ENCODE assay signal across 19 cellular contexts in the genomic region with DNA sequence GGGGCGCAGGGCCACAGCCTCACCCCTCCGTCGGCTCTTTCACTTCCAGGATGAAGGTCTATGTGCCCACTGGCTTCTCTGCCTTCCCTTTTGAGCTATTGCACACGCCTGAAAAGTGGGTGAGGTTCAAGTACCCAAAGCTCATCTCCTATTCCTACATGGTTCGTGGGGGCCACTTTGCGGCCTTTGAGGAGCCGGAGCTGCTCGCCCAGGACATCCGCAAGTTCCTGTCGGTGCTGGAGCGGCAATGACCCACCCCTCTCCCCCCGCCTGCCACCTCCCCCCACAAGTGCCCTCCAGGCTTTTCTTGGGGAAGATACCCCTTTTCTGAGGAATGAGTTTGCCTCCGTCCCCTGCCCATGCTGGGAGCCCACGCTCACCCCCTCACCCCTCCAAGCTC. TPM values are rescaled to one million over a fixed set of nuclear protein-coding genes. Genes with fewer than 3 reads are reported as not detected.
DNase-seq lines count a peak whose midpoint lies in the region; ATAC-seq and TF ChIP-seq lines count a peak whose summit lies in the region.
"Had no signal": no experiment of that assay in that cellular context is flagged by ENCODE, and none has a peak within 500 bp of the region (broad histone marks: within the 10 kb centered on the region; RNA-seq: fewer than 3 reads in every experiment).

No MANE protein-coding gene starts in this region.

- H3K27me3 Mint-ChIP-seq in activated naive CD8-positive, alpha-beta T cell treated with anti-CD3 and anti-CD28 coated beads for 36 hours: no peaks in the 10 kb centered on the region
- H3K27me3 Mint-ChIP-seq in activated naive CD8-positive, alpha-beta T cell treated with anti-CD3 and anti-CD28 coated beads, Interleukin-2, amount 50 U/mL, for 24 hours: no peaks in the 10 kb centered on the region
- no peaks in the 10 kb centered on the region for H3K27me3 Mint-ChIP-seq in effector memory CD8-positive, alpha-beta T cell
- no peaks in the 10 kb centered on the region for H3K27me3 Mint-ChIP-seq in stimulated activated naive CD8-positive, alpha-beta T cell treated with anti-CD3 and anti-CD28 coated beads, Interleukin-15, amount 100 ng/mL, for 72 hours
- H3K27me3 Mint-ChIP-seq in activated CD4-positive, alpha-beta T cell treated with anti-CD3 and anti-CD28 coated beads, Interleukin-2, amount 10 ng/mL, durations not matched to agents 24 days and 14 days: no peaks in the 10 kb centered on the region
- H3K27me3 Mint-ChIP-seq: activated naive CD8-positive, alpha-beta T cell treated with anti-CD3 and anti-CD28 coated beads, Interleukin-2, amount 10 ng/mL, durations not matched to agents 7 days and 5 days; brain had no signal

- no peaks in the 10 kb centered on the region for H4K20me1 ChIP-seq in OCI-LY7 (ENCODE audit: insufficient read depth, low read length)

- TF ChIP-seq CTCF in psoas muscle (IDR thresholded peaks at IDR 0.05) (no peak), OCI-LY7 (conservative IDR thresholded peaks at IDR 0.05; ENCODE audit: low read length) (no peak)

- H3K4me2 ChIP-seq in OCI-LY7 (ENCODE audit: low read length): no peak overlapping the region

- peak overlapping the region; percentile 30 for H3K27ac ChIP-seq in psoas muscle
- no peak overlapping the region for H3K27ac ChIP-seq in aorta (ENCODE audit: low read depth in 1 of 2, low read length in 2 of 2)
- H3K27ac ChIP-seq in OCI-LY7 (ENCODE audit: low read depth, low read length, poor library complexity, severe bottlenecking): no peak overlapping the region
- H3K27ac ChIP-seq: SJSA1, upper lobe of right lung had no signal

- no peaks in the 10 kb centered on the region for H3K9me2 ChIP-seq in OCI-LY7 (ENCODE audit: insufficient read depth, low read length)

- H3K27me3 ChIP-seq in psoas muscle (ENCODE audit: insufficient read depth in 3 of 3, low read length in 2 of 3) (no peaks in the 10 kb centered on the region), aorta (ENCODE audit: control insufficient read depth in 1 of 2, insufficient read depth in 2 of 2, low read length in 1 of 2) (no peaks in the 10 kb centered on the region)
- H3K27me3 ChIP-seq: SJSA1, upper lobe of right lung had no signal

- H3K27ac Mint-ChIP-seq in activated naive CD8-positive, alpha-beta T cell treated with anti-CD3 and anti-CD28 coated beads for 36 hours: peak overlapping the region; percentile 48
- H3K27ac Mint-ChIP-seq in activated naive CD8-positive, alpha-beta T cell treated with anti-CD3 and anti-CD28 coated beads, Interleukin-2, amount 50 U/mL, for 24 hours: no peak overlapping the region
- H3K27ac Mint-ChIP-seq in effector memory CD8-positive, alpha-beta T cell: peak overlapping the region; percentile 58 to 68
- H3K27ac Mint-ChIP-seq in stimulated activated naive CD8-positive, alpha-beta T cell treated with anti-CD3 and anti-CD28 coated beads, Interleukin-15, amount 100 ng/mL, for 72 hours: peak overlapping the region in 1 of 2 donors; percentile 64
- H3K27ac Mint-ChIP-seq in activated CD4-positive, alpha-beta T cell treated with anti-CD3 and anti-CD28 coated beads, Interleukin-2, amount 10 ng/mL, durations not matched to agents 24 days and 14 days: no peak overlapping the region
- H3K27ac Mint-ChIP-seq: activated CD8-positive, alpha-beta T cell treated with anti-CD3 and anti-CD28 coated beads, Interleukin-2, amount 10 ng/mL, durations not matched to agents 7 days and 5 days; activated naive CD8-positive, alpha-beta T cell treated with anti-CD3 and anti-CD28 coated beads, Interleukin-2, amount 10 ng/mL, durations not matched to agents 7 days and 5 days; HFFc6 had no signal

- H3K4me1 Mint-ChIP-seq in activated naive CD8-positive, alpha-beta T cell treated with anti-CD3 and anti-CD28 coated beads for 36 hours: peaks cover 42% of the 10 kb centered on the region
- peaks cover 39% of the 10 kb centered on the region for H3K4me1 Mint-ChIP-seq in activated naive CD8-positive, alpha-beta T cell treated with anti-CD3 and anti-CD28 coated beads, Interleukin-2, amount 50 U/mL, for 24 hours
- peaks cover 41 to 51% of the 10 kb centered on the region in 2 donors for H3K4me1 Mint-ChIP-seq in effector memory CD8-positive, alpha-beta T cell (ENCODE audit: low read depth in 2 of 2)
- H3K4me1 Mint-ChIP-seq in stimulated activated naive CD8-positive, alpha-beta T cell treated with anti-CD3 and anti-CD28 coated beads, Interleukin-15, amount 100 ng/mL, for 72 hours: peaks cover 55% of the 10 kb centered on the region
- H3K4me1 Mint-ChIP-seq in activated CD4-positive, alpha-beta T cell treated with anti-CD3 and anti-CD28 coated beads, Interleukin-2, amount 10 ng/mL, durations not matched to agents 24 days and 14 days: peaks cover 15% of the 10 kb centered on the region

- H3K4me3 ChIP-seq in psoas muscle: no peak overlapping the region
- no peak overlapping the region for H3K4me3 ChIP-seq in aorta (ENCODE audit: low read length in 2 of 2)
- no peak overlapping the region for H3K4me3 ChIP-seq in OCI-LY7 (ENCODE audit: low read depth, low read length, poor library complexity, severe bottlenecking)
- H3K4me3 ChIP-seq: prostate gland, SJSA1, upper lobe of right lung had no signal

- H3K4me1 ChIP-seq in psoas muscle: no peaks in the 10 kb centered on the region
- H3K4me1 ChIP-seq in aorta (ENCODE audit: control insufficient read depth in 1 of 2, insufficient read depth in 2 of 2, low read length in 2 of 2): no peaks in the 10 kb centered on the region
- peaks cover 46% of the 10 kb centered on the region for H3K4me1 ChIP-seq in OCI-LY7 (ENCODE audit: insufficient read depth, low read length, poor library complexity, severe bottlenecking)
- H3K4me1 ChIP-seq: prostate gland, SJSA1 had no signal

- no peak for DNase-seq in activated naive CD8-positive, alpha-beta T cell treated with anti-CD3 and anti-CD28 coated beads for 36 hours
- DNase-seq in activated naive CD8-positive, alpha-beta T cell treated with anti-CD3 and anti-CD28 coated beads, Interleukin-2, amount 50 U/mL, for 24 hours: no peak
- DNase-seq in effector memory CD8-positive, alpha-beta T cell: no peak
- no peak for DNase-seq in psoas muscle
- DNase-seq in aorta: peak; percentile 41 to 42
- no peak for DNase-seq in stimulated activated naive CD8-positive, alpha-beta T cell treated with anti-CD3 and anti-CD28 coated beads, Interleukin-15, amount 100 ng/mL, for 72 hours
- no peak for DNase-seq in activated CD4-positive, alpha-beta T cell treated with anti-CD3 and anti-CD28 coated beads, Interleukin-2, amount 10 ng/mL, durations not matched to agents 24 days and 14 days
- no peak for DNase-seq in OCI-LY7 (ENCODE audit: low spot score)
- DNase-seq: activated CD4-positive, alpha-beta T cell treated with anti-CD3 and anti-CD28 coated beads for 1 hour; activated naive CD8-positive, alpha-beta T cell treated with anti-CD3 and anti-CD28 coated beads, Interleukin-2, amount 10 ng/mL, durations not matched to agents 7 days and 5 days; GOT3; NCI-H1417 treated with DMSO at 0.1 percent for 48 hours had no signal

- no peaks in the 10 kb centered on the region for H3K9me3 ChIP-seq in psoas muscle
- no peaks in the 10 kb centered on the region for H3K9me3 ChIP-seq in aorta (ENCODE audit: control insufficient read depth, low read length)
- peaks cover 1% of the 10 kb centered on the region; the same call in 1 of the 2 replicates for H3K9me3 ChIP-seq in OCI-LY7 (ENCODE audit: low read length)
- H3K9me3 ChIP-seq: prostate gland, SJSA1, upper lobe of right lung had no signal

- 90 to 91% (median 90%) methylated on average over 14 of the region's 14 CpGs for WGBS in psoas muscle, 3 donors
- 87 to 89% methylated on average over 14 of the region's 14 CpGs for WGBS in aorta, 2 donors

- intact Hi-C loops in psoas muscle (cut with DNase I): loop anchor here (2.0 to 5.0 kb wide), 3 partner anchors 66 to 373 kb away; a partner anchor contains a TSS
- intact Hi-C loops in aorta (cut with DNase I): loop anchor here (2.0 kb wide), 2 partner anchors 368 to 370 kb away; no protein-coding TSS in a partner anchor
- intact Hi-C loops in activated CD4-positive, alpha-beta T cell treated with anti-CD3 and anti-CD28 coated beads, Interleukin-2, amount 10 ng/mL, durations not matched to agents 24 days and 14 days (cut with micrococcal nuclease): no loop called here
- intact Hi-C loops in OCI-LY7 (cut with micrococcal nuclease; ENCODE audit: unreplicated experiment): loop anchor here (1.0 to 5.0 kb wide), 2 partner anchors 193 to 291 kb away; a partner anchor contains a TSS

- POLR2A ChIA-PET in OCI-LY7 (lab: Charles Lee): no interaction called here

- H3K79me2 ChIP-seq in OCI-LY7 (ENCODE audit: insufficient read depth, low read depth, low read length): no peaks in the 10 kb centered on the region

- no peak overlapping the region for H2AFZ ChIP-seq in OCI-LY7 (ENCODE audit: low read length)

- no peak for ATAC-seq in activated naive CD8-positive, alpha-beta T cell treated with anti-CD3 and anti-CD28 coated beads, Interleukin-2, amount 50 U/mL, for 24 hours
- ATAC-seq in effector memory CD8-positive, alpha-beta T cell (replicated peaks): no peak
- no peak for ATAC-seq in psoas muscle
- ATAC-seq in aorta (ENCODE audit: low FRiP score): no peak
- no peak for ATAC-seq in stimulated activated naive CD8-positive, alpha-beta T cell treated with anti-CD3 and anti-CD28 coated beads, Interleukin-15, amount 100 ng/mL, for 72 hours
- ATAC-seq: activated CD8-positive, alpha-beta T cell treated with anti-CD3 and anti-CD28 coated beads, Interleukin-2, amount 10 ng/mL, durations not matched to agents 7 days and 5 days had no signal

- H3K36me3 ChIP-seq in psoas muscle (ENCODE audit: insufficient read depth in 1 of 2, low read depth in 1 of 2) (peaks cover 0 to 84% of the 10 kb centered on the region in 2 donors), aorta (ENCODE audit: control insufficient read depth in 1 of 2, insufficient read depth in 2 of 2, low read length in 1 of 2) (peaks cover 0 to 2% of the 10 kb centered on the region in 2 donors), OCI-LY7 (ENCODE audit: insufficient read depth, low read length) (peaks cover 13% of the 10 kb centered on the region)

- H3K9me3 Mint-ChIP-seq in activated naive CD8-positive, alpha-beta T cell treated with anti-CD3 and anti-CD28 coated beads for 36 hours: no peaks in the 10 kb centered on the region
- no peaks in the 10 kb centered on the region for H3K9me3 Mint-ChIP-seq in activated naive CD8-positive, alpha-beta T cell treated with anti-CD3 and anti-CD28 coated beads, Interleukin-2, amount 50 U/mL, for 24 hours
- no peaks in the 10 kb centered on the region for H3K9me3 Mint-ChIP-seq in effector memory CD8-positive, alpha-beta T cell
- H3K9me3 Mint-ChIP-seq in stimulated activated naive CD8-positive, alpha-beta T cell treated with anti-CD3 and anti-CD28 coated beads, Interleukin-15, amount 100 ng/mL, for 72 hours: no peaks in the 10 kb centered on the region
- H3K9me3 Mint-ChIP-seq in activated CD4-positive, alpha-beta T cell treated with anti-CD3 and anti-CD28 coated beads, Interleukin-2, amount 10 ng/mL, durations not matched to agents 24 days and 14 days: no peaks in the 10 kb centered on the region
- H3K9me3 Mint-ChIP-seq: activated naive CD8-positive, alpha-beta T cell treated with anti-CD3 and anti-CD28 coated beads, Interleukin-2, amount 10 ng/mL, durations not matched to agents 7 days and 5 days; HFFc6 had no signal

- BruUV-seq in OCI-LY7 (replicated peaks; lab: Mats Ljungman, UMichigan): no TSS peak

- H3K4me3 Mint-ChIP-seq in activated naive CD8-positive, alpha-beta T cell treated with anti-CD3 and anti-CD28 coated beads for 36 hours: no peak overlapping the region
- no peak overlapping the region for H3K4me3 Mint-ChIP-seq in activated naive CD8-positive, alpha-beta T cell treated with anti-CD3 and anti-CD28 coated beads, Interleukin-2, amount 50 U/mL, for 24 hours
- no peak overlapping the region for H3K4me3 Mint-ChIP-seq in effector memory CD8-positive, alpha-beta T cell
- H3K4me3 Mint-ChIP-seq in stimulated activated naive CD8-positive, alpha-beta T cell treated with anti-CD3 and anti-CD28 coated beads, Interleukin-15, amount 100 ng/mL, for 72 hours: no peak overlapping the region
- no peak overlapping the region for H3K4me3 Mint-ChIP-seq in activated CD4-positive, alpha-beta T cell treated with anti-CD3 and anti-CD28 coated beads, Interleukin-2, amount 10 ng/mL, durations not matched to agents 24 days and 14 days
- H3K4me3 Mint-ChIP-seq: activated CD8-positive, alpha-beta T cell treated with anti-CD3 and anti-CD28 coated beads, Interleukin-2, amount 10 ng/mL, durations not matched to agents 7 days and 5 days; activated naive CD8-positive, alpha-beta T cell treated with anti-CD3 and anti-CD28 coated beads, Interleukin-2, amount 10 ng/mL, durations not matched to agents 7 days and 5 days; brain; HFFc6 had no signal

- CTCF ChIA-PET in OCI-LY7 (lab: Charles Lee; ENCODE audit: unreplicated experiment): no interaction called here

- H3K36me3 Mint-ChIP-seq in activated naive CD8-positive, alpha-beta T cell treated with anti-CD3 and anti-CD28 coated beads for 36 hours: peaks cover 20% of the 10 kb centered on the region
- H3K36me3 Mint-ChIP-seq in activated naive CD8-positive, alpha-beta T cell treated with anti-CD3 and anti-CD28 coated beads, Interleukin-2, amount 50 U/mL, for 24 hours (ENCODE audit: low read depth): peaks cover 6% of the 10 kb centered on the region
- peaks cover 24% of the 10 kb centered on the region for H3K36me3 Mint-ChIP-seq in effector memory CD8-positive, alpha-beta T cell (ENCODE audit: insufficient read depth)
- H3K36me3 Mint-ChIP-seq in activated CD4-positive, alpha-beta T cell treated with anti-CD3 and anti-CD28 coated beads, Interleukin-2, amount 10 ng/mL, durations not matched to agents 24 days and 14 days (ENCODE audit: low read depth): peaks cover 22% of the 10 kb centered on the region

RNA-seq across cellular contexts. Expression of a gene that starts 35.2 kb away (rescaled TPM):
- total RNA-seq in activated naive CD8-positive, alpha-beta T cell treated with anti-CD3 and anti-CD28 coated beads for 36 hours: 1 to 10 TPM; 2.7 to 4.3 TPM
- total RNA-seq in psoas muscle (100 to 1,000 TPM in 2 of 4 donors, 10 to 100 TPM in 2; 65.8 to 209 (median 98.1) TPM), aorta (100 to 1,000 TPM in 1 of 2 donors, 10 to 100 TPM in 1; 57.6 to 153 TPM), OCI-LY7 (2022) (0.89 and 1.3 TPM in 2 replicates)
- polyA plus RNA-seq in psoas muscle (100 to 1,000 TPM in 1 of 3 donors, 10 to 100 TPM in 2; 19.4 to 118 (median 60.4) TPM), aorta (10 to 100 TPM; 20.0 to 66.3 TPM)
- total RNA-seq in activated CD4-positive, alpha-beta T cell treated with anti-CD3 and anti-CD28 coated beads, Interleukin-2, amount 10 ng/mL, durations not matched to agents 24 days and 14 days: 1.6 and 1.8 TPM in 2 replicates
- total RNA-seq in OCI-LY7 (2014; rRNA removed; shearing (Covaris generic)): 0.41 and 0.44 TPM in 2 replicates

RNA-seq across cellular contexts. Expression of a gene that starts 37.1 kb away (rescaled TPM):
- 10 to 100 TPM; 29.5 to 33.0 TPM for total RNA-seq in activated naive CD8-positive, alpha-beta T cell treated with anti-CD3 and anti-CD28 coated beads for 36 hours
- total RNA-seq in psoas muscle: 10 to 100 TPM; 12.7 to 17.9 (median 16.0) TPM
- 10 to 100 TPM in 2 of 3 donors, 1 to 10 TPM in 1; 7.1 to 14.2 (median 11.4) TPM for polyA plus RNA-seq in psoas muscle
- total RNA-seq in aorta: 100 to 1,000 TPM in 1 of 2 donors, 10 to 100 TPM in 1; 89.3 to 118 TPM
- polyA plus RNA-seq in aorta: 10 to 100 TPM in 1 of 2 donors, 1 to 10 TPM in 1; 7.6 to 73.5 TPM
- 23.0 and 28.5 TPM in 2 replicates for total RNA-seq in activated CD4-positive, alpha-beta T cell treated with anti-CD3 and anti-CD28 coated beads, Interleukin-2, amount 10 ng/mL, durations not matched to agents 24 days and 14 days
- 20.9 and 21.0 TPM in 2 replicates for total RNA-seq in OCI-LY7 (2014; rRNA removed; shearing (Covaris generic))
- total RNA-seq in OCI-LY7 (2022): 46.5 and 53.3 TPM in 2 replicates

RNA-seq across cellular contexts. Expression of a gene that starts 43.8 kb away (rescaled TPM):
- total RNA-seq in activated naive CD8-positive, alpha-beta T cell treated with anti-CD3 and anti-CD28 coated beads for 36 hours: under 1 TPM in 1 of 2 experiments, not detected in 1; 0.39 TPM
- total RNA-seq in psoas muscle (under 1 TPM in 1 of 4 donors, not detected in 3; 0.26 TPM), aorta (under 1 TPM; 0.39 to 0.63 TPM), OCI-LY7 (2022) (0.44 and 1.0 TPM in 2 replicates)
- polyA plus RNA-seq in psoas muscle (under 1 TPM in 2 of 3 donors, not detected in 1; 0.08 to 0.13 TPM), aorta (under 1 TPM; 0.25 to 0.51 TPM)
- total RNA-seq in activated CD4-positive, alpha-beta T cell treated with anti-CD3 and anti-CD28 coated beads, Interleukin-2, amount 10 ng/mL, durations not matched to agents 24 days and 14 days: not detected in 2 replicates
- total RNA-seq in OCI-LY7 (2014; rRNA removed; shearing (Covaris generic)): 0.09 TPM in 1 of 2 replicates, not detected in the other
- total RNA-seq: activated CD8-positive, alpha-beta T cell treated with anti-CD3 and anti-CD28 coated beads, Interleukin-2, amount 10 ng/mL, durations not matched to agents 7 days and 5 days; HFFc6; SJSA1; T-helper 1 cell treated with Interleukin-12 subunit alpha and Interleukin-12 subunit beta and Interleukin-4 antibody, amounts not matched to agents 30 ng/mL and 1 ng/mL, for 36 hours had no signal

Comparison
In these comparisons a context has a peak if more than half of its experiments do, and no peak if none do; other contexts are left out.
1. H3K27ac Mint-ChIP-seq: peak in activated naive CD8-positive, alpha-beta T cell treated with anti-CD3 and anti-CD28 coated beads for 36 hours (single experiment) and effector memory CD8-positive, alpha-beta T cell (2 of 2); none in activated naive CD8-positive, alpha-beta T cell treated with anti-CD3 and anti-CD28 coated beads, Interleukin-2, amount 50 U/mL, for 24 hours (single experiment) and activated CD4-positive, alpha-beta T cell treated with anti-CD3 and anti-CD28 coated beads, Interleukin-2, amount 10 ng/mL, durations not matched to agents 24 days and 14 days (single experiment).
2. DNase-seq: peak in aorta (2 of 2); none in activated naive CD8-positive, alpha-beta T cell treated with anti-CD3 and anti-CD28 coated beads for 36 hours (single experiment), activated naive CD8-positive, alpha-beta T cell treated with anti-CD3 and anti-CD28 coated beads, Interleukin-2, amount 50 U/mL, for 24 hours (single experiment), effector memory CD8-positive, alpha-beta T cell (0 of 3), psoas muscle (0 of 2), stimulated activated naive CD8-positive, alpha-beta T cell treated with anti-CD3 and anti-CD28 coated beads, Interleukin-15, amount 100 ng/mL, for 72 hours (0 of 2), activated CD4-positive, alpha-beta T cell treated with anti-CD3 and anti-CD28 coated beads, Interleukin-2, amount 10 ng/mL, durations not matched to agents 24 days and 14 days (single experiment) and OCI-LY7 (single experiment).
3. RNA of a gene that starts 35.2 kb away (total RNA-seq): 57.6 to 153 TPM in aorta and 65.8 to 209 TPM in psoas muscle; 2.7 to 4.3 TPM in activated naive CD8-positive, alpha-beta T cell treated with anti-CD3 and anti-CD28 coated beads for 36 hours, 1.6 to 1.8 TPM in activated CD4-positive, alpha-beta T cell treated with anti-CD3 and anti-CD28 coated beads, Interleukin-2, amount 10 ng/mL, durations not matched to agents 24 days and 14 days and 0.41 to 1.3 TPM in OCI-LY7; every median in the first group is over 10 times any median in the second.